Comparison of ENCODE assay signal across 26 cellular contexts in the genomic region with DNA sequence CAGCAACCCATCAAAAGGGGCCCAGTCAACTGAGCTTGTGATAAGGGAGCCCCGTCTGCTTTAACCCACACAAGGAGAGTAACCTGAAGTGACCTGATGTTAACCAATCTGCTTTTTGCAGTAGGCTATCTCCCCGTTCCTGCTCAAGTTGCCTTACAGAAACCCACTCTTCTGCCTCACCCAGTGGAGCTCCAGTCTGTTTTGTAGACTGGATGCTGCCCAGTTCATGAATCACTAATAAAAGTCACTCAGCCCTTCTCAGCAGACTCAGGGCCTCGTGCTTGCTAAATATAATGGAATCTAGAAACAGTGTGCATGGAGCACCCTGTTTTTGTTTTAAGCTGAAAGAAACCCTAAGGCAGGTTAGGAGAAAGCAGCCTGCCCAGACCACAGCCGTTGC.
"Had no signal": no experiment of that assay in that cellular context is flagged by ENCODE, and none has a peak within 500 bp of the region (broad histone marks: within the 10 kb centered on the region; RNA-seq: fewer than 3 reads in every experiment).

No MANE protein-coding gene starts in this region.

- H3K4me3 ChIP-seq: MG63, Peyer's patch, SJCRH30 had no signal

- H3K4me3 Mint-ChIP-seq: activated CD4-positive, alpha-beta T cell treated with anti-CD3 and anti-CD28 coated beads for 36 hours; activated CD8-positive, alpha-beta memory T cell treated with anti-CD3 and anti-CD28 coated beads, Interleukin-2, amount 10 ng/mL, durations not matched to agents 7 days and 5 days; activated naive CD8-positive, alpha-beta T cell treated with anti-CD3 and anti-CD28 coated beads for 36 hours; activated T-cell treated with anti-CD3 and anti-CD28 coated beads, Interleukin-2, amount 50 U/mL, for 24 hours; activated T-helper 1 cell treated with anti-CD3 and anti-CD28 coated beads, Interleukin-12 subunit alpha, Interleukin-12 subunit beta, Interleukin-2, Interleukin-4 antibody, amounts not matched to agents 30 ng/mL and 10 ng/mL and 1 ng/mL, durations not matched to agents 14 hours and 24 hours and 36 hours had no signal

- H3K9ac ChIP-seq: KMS-11, SK-N-SH had no signal

- H3K4me2 ChIP-seq: KMS-11, SK-N-SH had no signal

- H3K27me3 ChIP-seq: brain microvascular endothelial cell, MG63, Peyer's patch, SJCRH30 had no signal

- H3K27ac Mint-ChIP-seq: activated CD4-positive, alpha-beta T cell treated with anti-CD3 and anti-CD28 coated beads for 36 hours; activated CD8-positive, alpha-beta memory T cell treated with anti-CD3 and anti-CD28 coated beads, Interleukin-2, amount 10 ng/mL, durations not matched to agents 7 days and 5 days; activated naive CD8-positive, alpha-beta T cell treated with anti-CD3 and anti-CD28 coated beads for 36 hours; activated T-cell treated with anti-CD3 and anti-CD28 coated beads, Interleukin-2, amount 50 U/mL, for 24 hours; activated T-helper 1 cell treated with anti-CD3 and anti-CD28 coated beads, Interleukin-12 subunit alpha, Interleukin-12 subunit beta, Interleukin-2, Interleukin-4 antibody, amounts not matched to agents 30 ng/mL and 10 ng/mL and 1 ng/mL, durations not matched to agents 14 hours and 24 hours and 36 hours had no signal

- H3K9me3 ChIP-seq: MG63, Peyer's patch, SJCRH30, SK-N-SH had no signal

- DNase-seq: activated CD4-positive, alpha-beta T cell treated with anti-CD3 and anti-CD28 coated beads for 36 hours; activated CD4-positive, alpha-beta T cell treated with anti-CD3 and anti-CD28 coated beads, Interleukin-2, amount 50 U/mL, for 4 hours; activated CD8-positive, alpha-beta memory T cell treated with anti-CD3 and anti-CD28 coated beads, Interleukin-2, amount 10 ng/mL, durations not matched to agents 7 days and 5 days; activated effector memory CD4-positive, alpha-beta T cell treated with anti-CD3 and anti-CD28 coated beads, Interleukin-2, amount 50 U/mL, for 16 hours; activated naive CD4-positive, alpha-beta T cell treated with Interleukin-2 at 50 U/mL for 16 hours; activated naive CD8-positive, alpha-beta T cell treated with anti-CD3 and anti-CD28 coated beads for 36 hours; activated T-cell treated with anti-CD3 and anti-CD28 coated beads, Interleukin-2, amount 50 U/mL, for 24 hours; brain microvascular endothelial cell; cerebellar nuclear complex; MG63; MV-4-11; NCI-H1092 treated with DMSO at 0.1 percent for 48 hours; NCI-H1417 treated with DMSO at 0.1 percent for 48 hours; NCI-H1694; NCI-H2029; NCI-H2107; NCI-H2171 treated with DMSO at 0.1 percent for 48 hours; NCI-H510A treated with DMSO at 0.1 percent for 48 hours; Peyer's patch; Right ventricle myocardium superior; SJCRH30; SK-N-SH; WERI-Rb-1 had no signal

- H3K27ac ChIP-seq: brain microvascular endothelial cell, KMS-11, Peyer's patch, RWPE1, SJCRH30, WERI-Rb-1 had no signal

- H3K4me1 ChIP-seq: Peyer's patch, SJCRH30 had no signal

- ATAC-seq: activated CD4-positive, alpha-beta T cell treated with anti-CD3 and anti-CD28 coated beads for 36 hours; activated CD8-positive, alpha-beta memory T cell treated with anti-CD3 and anti-CD28 coated beads, Interleukin-2, amount 10 ng/mL, durations not matched to agents 7 days and 5 days had no signal

- H3K36me3 ChIP-seq: brain microvascular endothelial cell, MG63, Peyer's patch, SJCRH30, WERI-Rb-1 had no signal

- H3K36me3 Mint-ChIP-seq: activated CD8-positive, alpha-beta memory T cell treated with anti-CD3 and anti-CD28 coated beads, Interleukin-2, amount 10 ng/mL, durations not matched to agents 7 days and 5 days had no signal

- H3K9me2 ChIP-seq: SK-N-SH had no signal

- H3K27me3 Mint-ChIP-seq: activated CD4-positive, alpha-beta T cell treated with anti-CD3 and anti-CD28 coated beads for 36 hours; activated CD8-positive, alpha-beta memory T cell treated with anti-CD3 and anti-CD28 coated beads, Interleukin-2, amount 10 ng/mL, durations not matched to agents 7 days and 5 days; activated naive CD8-positive, alpha-beta T cell treated with anti-CD3 and anti-CD28 coated beads for 36 hours; activated T-cell treated with anti-CD3 and anti-CD28 coated beads, Interleukin-2, amount 50 U/mL, for 24 hours had no signal

- H3K9me3 Mint-ChIP-seq: activated T-helper 1 cell treated with anti-CD3 and anti-CD28 coated beads, Interleukin-12 subunit alpha, Interleukin-12 subunit beta, Interleukin-2, Interleukin-4 antibody, amounts not matched to agents 30 ng/mL and 10 ng/mL and 1 ng/mL, durations not matched to agents 14 hours and 24 hours and 36 hours had no signal
